ENCODE assay signal across 8 cellular contexts in the genomic region with DNA sequence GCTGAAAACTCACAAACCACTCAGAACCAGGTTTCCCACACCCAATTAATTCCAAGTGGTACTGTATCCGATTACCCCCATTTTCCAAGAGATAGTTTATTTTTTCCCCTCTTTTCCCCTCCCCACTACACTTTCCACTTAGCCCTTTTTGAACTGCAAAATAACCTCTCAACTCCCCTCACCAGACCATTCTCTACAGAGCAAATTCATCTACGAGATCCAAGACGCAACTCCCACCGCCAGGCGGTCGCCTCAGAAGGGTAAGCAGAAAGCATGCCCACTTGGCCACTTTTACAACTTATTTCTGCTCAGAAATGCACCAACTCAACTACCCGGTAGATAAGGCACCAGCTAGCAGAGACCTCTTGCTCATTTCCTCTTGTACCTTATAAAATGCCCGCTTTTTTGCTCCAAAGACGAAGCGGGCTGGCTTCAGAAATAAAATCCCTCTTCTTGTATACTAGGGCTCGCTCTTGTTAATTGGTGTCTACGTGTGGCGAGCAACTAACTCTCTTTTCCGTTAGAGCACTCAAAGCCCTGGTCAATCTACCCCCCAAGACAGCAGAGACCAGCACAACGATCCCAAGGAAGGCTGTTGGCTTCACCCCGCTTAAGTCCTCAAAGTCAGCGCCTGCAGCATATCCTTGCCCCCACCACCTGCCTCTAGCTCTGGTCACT. TPM values are rescaled to one million over a fixed set of nuclear protein-coding genes. Genes with fewer than 3 reads are reported as not detected.
DNase-seq lines count a peak whose midpoint lies in the region; ATAC-seq and TF ChIP-seq lines count a peak whose summit lies in the region.

No MANE protein-coding gene starts in this region.

- peak in 2 of 4 donors; percentile 5 to 14 for ATAC-seq in heart left ventricle
- no peak for ATAC-seq in HG03469 (IDR thresholded peaks at IDR 0.05; ENCODE audit: unreplicated experiment)

- H3K4me3 ChIP-seq in GM12875 (ENCODE audit: low read depth, low read length) (peak overlapping the region; percentile 56), HFF-Myc (replicated peaks; ENCODE audit: low read depth, low read length) (peak overlapping the region; percentile 80), heart left ventricle (peak overlapping the region; percentile 66 to 99 (median 86)), sigmoid colon (peak overlapping the region; percentile 70 to 88 (median 78))

- peaks cover 16% of the 10 kb centered on the region for H3K36me3 Mint-ChIP-seq in activated T-helper 2 cell treated with anti-CD3 and anti-CD28 coated beads, Interferon-gamma antibody, Interleukin-2, Interleukin-4, amounts not matched to agents 10 μg/mL and 5 μg/mL and 100 μg/mL, durations not matched to agents 14 hours and 24 hours and 36 hours (ENCODE audit: low read depth)

- H3K27me3 ChIP-seq in heart left ventricle, result no peaks in the 10 kb centered on the region
- no peaks in the 10 kb centered on the region for H3K27me3 ChIP-seq in sigmoid colon

- H3K4me1 Mint-ChIP-seq in activated T-helper 2 cell treated with anti-CD3 and anti-CD28 coated beads, Interferon-gamma antibody, Interleukin-2, Interleukin-4, amounts not matched to agents 10 μg/mL and 5 μg/mL and 100 μg/mL, durations not matched to agents 14 hours and 24 hours and 36 hours (ENCODE audit: low read depth), result peaks cover 16% of the 10 kb centered on the region

- TF ChIP-seq CTCF in GM12875 (IDR thresholded peaks at IDR 0.05; ENCODE audit: borderline replicate concordance, insufficient read depth, low read depth, low read length) (no peak), HFF-Myc (IDR thresholded peaks at IDR 0.05; ENCODE audit: low read depth, low read length, missing control alignments) (peak; percentile 28), heart left ventricle (IDR thresholded peaks at IDR 0.05) (peak in 4 of 12 donors; percentile 13 to 35 (median 28)), sigmoid colon (IDR thresholded peaks at IDR 0.05) (peak; percentile 17 to 46 (median 32))

- H3K4me3 Mint-ChIP-seq in activated T-helper 2 cell treated with anti-CD3 and anti-CD28 coated beads, Interferon-gamma antibody, Interleukin-2, Interleukin-4, amounts not matched to agents 10 μg/mL and 5 μg/mL and 100 μg/mL, durations not matched to agents 14 hours and 24 hours and 36 hours (ENCODE audit: low read depth), result no peak overlapping the region

- 0 to 1% (median 1%) methylated on average over 16 to 17 of the region's 17 CpGs for WGBS in heart left ventricle, 4 donors
- 0% methylated on average over 17 of the region's 17 CpGs for WGBS in sigmoid colon, 2 donors

- TF ChIP-seq EP300 in sigmoid colon (IDR thresholded peaks at IDR 0.05), result no peak

- H3K27ac Mint-ChIP-seq in activated T-helper 2 cell treated with anti-CD3 and anti-CD28 coated beads, Interferon-gamma antibody, Interleukin-2, Interleukin-4, amounts not matched to agents 10 μg/mL and 5 μg/mL and 100 μg/mL, durations not matched to agents 14 hours and 24 hours and 36 hours, result no peak overlapping the region

- TF ChIP-seq POLR2A in heart left ventricle (IDR thresholded peaks at IDR 0.05) (no peak), sigmoid colon (IDR thresholded peaks at IDR 0.05) (no peak)

- peaks cover 7 to 44% (median 29%) of the 10 kb centered on the region in 12 donors for H3K4me1 ChIP-seq in heart left ventricle
- peaks cover 0 to 36% (median 33%) of the 10 kb centered on the region in 4 donors for H3K4me1 ChIP-seq in sigmoid colon

- DNase-seq in HFF-Myc (ENCODE audit: extremely low read depth, low read depth) (no peak), NCI-H69 (lab: John Stamatoyannopoulos, UW) (peak; percentile 81), heart left ventricle (peak in 1 of 5 donors; percentile 21), sigmoid colon (no peak), NCI-H2029 treated with DMSO at 0.1 percent for 48 hours (lab: John Stamatoyannopoulos, UW) (no peak)
- DNase-seq in activated T-helper 2 cell treated with anti-CD3 and anti-CD28 coated beads, Interferon-gamma antibody, Interleukin-2, Interleukin-4, amounts not matched to agents 10 μg/mL and 5 μg/mL and 100 μg/mL, durations not matched to agents 14 hours and 24 hours and 36 hours (ENCODE audit: low spot score), result peak; percentile 28

- H3K36me3 ChIP-seq in heart left ventricle (peaks cover 0 to 8% (median 0%) of the 10 kb centered on the region in 9 donors), sigmoid colon (no peaks in the 10 kb centered on the region)

- intact Hi-C loops in activated T-helper 2 cell treated with anti-CD3 and anti-CD28 coated beads, Interferon-gamma antibody, Interleukin-2, Interleukin-4, amounts not matched to agents 10 μg/mL and 5 μg/mL and 100 μg/mL, durations not matched to agents 14 hours and 24 hours and 36 hours (cut with micrococcal nuclease), result loop anchor here (1.0 to 10.0 kb wide), 11 partner anchors 16 to 823 kb away; a partner anchor contains a TSS
- intact Hi-C loops in heart left ventricle (cut with DNase I), result loop anchor here (1.0 to 10.0 kb wide), 10 partner anchors 63 to 270 kb away; a partner anchor contains a TSS
- intact Hi-C loops in sigmoid colon (cut with DNase I), result loop anchor here (1.0 to 5.0 kb wide), 4 partner anchors 65 to 267 kb away; a partner anchor contains a TSS

- H3K27ac ChIP-seq in heart left ventricle (peak overlapping the region; percentile 90 to 100 (median 96)), sigmoid colon (peak overlapping the region; percentile 93 to 98 (median 94))

- H3K9me3 ChIP-seq in heart left ventricle (no peaks in the 10 kb centered on the region), sigmoid colon (no peaks in the 10 kb centered on the region)

- H3K9me3 Mint-ChIP-seq in activated T-helper 2 cell treated with anti-CD3 and anti-CD28 coated beads, Interferon-gamma antibody, Interleukin-2, Interleukin-4, amounts not matched to agents 10 μg/mL and 5 μg/mL and 100 μg/mL, durations not matched to agents 14 hours and 24 hours and 36 hours, result no peaks in the 10 kb centered on the region

- no peaks in the 10 kb centered on the region for H3K27me3 Mint-ChIP-seq in activated T-helper 2 cell treated with anti-CD3 and anti-CD28 coated beads, Interferon-gamma antibody, Interleukin-2, Interleukin-4, amounts not matched to agents 10 μg/mL and 5 μg/mL and 100 μg/mL, durations not matched to agents 14 hours and 24 hours and 36 hours (ENCODE audit: low read depth)

RNA-seq across cellular contexts. Expression of a gene that starts 0.9 kb away (rescaled TPM):
- 78.9 and 82.4 TPM in 2 replicates for total RNA-seq in activated T-helper 2 cell treated with anti-CD3 and anti-CD28 coated beads, Interferon-gamma antibody, Interleukin-2, Interleukin-4, amounts not matched to agents 10 μg/mL and 5 μg/mL and 100 μg/mL, durations not matched to agents 14 hours and 24 hours and 36 hours
- total RNA-seq in heart left ventricle, result 10 to 100 TPM; 29.0 to 37.3 (median 34.0) TPM
- polyA plus RNA-seq in heart left ventricle, result 10 to 100 TPM; 16.0 to 53.3 TPM
- total RNA-seq in sigmoid colon, result 10 to 100 TPM; 29.9 to 36.1 (median 34.6) TPM
- polyA plus RNA-seq in sigmoid colon, result 10 to 100 TPM; 31.9 to 35.6 (median 33.0) TPM

Comparison
In these comparisons a context has a peak if more than half of its experiments do, and no peak if none do; other contexts are left out.
1. DNase-seq: peak in NCI-H69 (single experiment) and activated T-helper 2 cell treated with anti-CD3 and anti-CD28 coated beads, Interferon-gamma antibody, Interleukin-2, Interleukin-4, amounts not matched to agents 10 μg/mL and 5 μg/mL and 100 μg/mL, durations not matched to agents 14 hours and 24 hours and 36 hours (single experiment); none in HFF-Myc (single experiment), sigmoid colon (single experiment) and NCI-H2029 treated with DMSO at 0.1 percent for 48 hours (single experiment).
2. Peak in every context shown above with its lines, with median percentiles within 50 percentile points of each other: H3K4me3 ChIP-seq.